23 cellular contexts compared by ENCODE assay signal in genomic region chrX:138763761-138764160, GRCh38.
"Had no signal": no experiment of that assay in that cellular context is flagged by ENCODE, and none has a peak within 500 bp of the region (broad histone marks: within the 10 kb centered on the region; RNA-seq: fewer than 3 reads in every experiment).

No MANE protein-coding gene starts in this region.

- H3K27ac ChIP-seq: HL-60, KMS-11 had no signal

- ATAC-seq: K562 had no signal

- FAIRE-seq: HTR-8/SVneo, K562, RCC 7860 had no signal

- H3K4me3 ChIP-seq: K562 had no signal

- DNase-seq: Kasumi-1, MV-4-11, NCI-H1048, NCI-H1436, NCI-H187, NCI-H2029, NCI-H2081 treated with DMSO at 0.1 percent for 48 hours, NCI-H2171, NCI-H226, NCI-H446, NCI-H510A, NCI-H524 treated with DMSO at 0.1 percent for 48 hours, NCI-H82, RPMI8226, SHP77, SK-N-SH, SW 1271, T-helper 1 cell had no signal
